Comparison of ENCODE assay signal across 2 cellular contexts in genomic region chr16:26596033-26596432, GRCh38.
TF ChIP-seq lines count a peak whose summit lies in the region.

No MANE protein-coding gene starts in this region.

TF ChIP-seq in HEK293, 187 proteins besides CTCF, POLR2A, EP300 and RAD21:
- TF ChIP-seq ZNF335 (tag by site-specific recombination; conservative IDR thresholded peaks at IDR 0.05), result peak; percentile 48

TF ChIP-seq in K562, 482 proteins besides CTCF, POLR2A, EP300 and RAD21:
- peak; percentile 59 for TF ChIP-seq EGR1 (conservative IDR thresholded peaks at IDR 0.05)
